ENCODE assay signal across 9 cellular contexts in the genomic region with DNA sequence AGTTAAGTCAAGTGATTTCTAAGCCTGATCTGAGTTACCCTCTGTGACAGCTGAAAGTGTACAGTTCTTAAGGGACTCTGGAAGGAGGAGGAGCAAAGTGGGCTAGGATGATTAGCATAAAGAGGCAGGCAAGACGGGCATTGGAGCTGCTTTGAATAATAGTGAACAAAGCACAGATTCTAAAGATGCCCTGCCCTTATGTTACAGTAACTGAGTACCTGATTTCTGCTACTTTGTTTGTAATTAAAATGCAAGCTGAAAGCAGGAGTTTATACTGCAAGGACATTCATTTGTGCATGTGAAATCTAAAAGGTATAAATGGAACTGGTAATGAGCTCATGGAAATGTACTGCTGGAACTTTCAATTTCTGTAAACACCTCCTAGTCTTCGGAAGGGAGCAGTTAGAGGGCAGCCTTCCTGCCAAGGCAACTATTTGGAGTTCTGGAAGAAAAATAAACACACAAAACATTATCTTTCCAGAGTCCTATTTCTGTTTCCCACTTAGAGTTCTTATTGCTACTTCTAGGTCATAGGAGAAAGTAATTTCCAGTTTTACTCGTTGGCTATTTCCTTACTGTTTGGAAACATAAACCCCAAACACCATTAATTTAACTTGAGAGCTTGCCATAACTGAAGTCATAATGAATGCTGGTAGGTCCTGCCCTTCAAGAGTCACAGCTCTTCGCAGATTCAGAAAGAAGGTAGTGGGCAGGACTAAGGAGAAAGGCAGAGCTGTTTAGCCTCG. TPM values are rescaled to one million over a fixed set of nuclear protein-coding genes. Genes with fewer than 3 reads are reported as not detected.
DNase-seq lines count a peak whose midpoint lies in the region; ATAC-seq and TF ChIP-seq lines count a peak whose summit lies in the region.
"Had no signal": no experiment of that assay in that cellular context is flagged by ENCODE, and none has a peak within 500 bp of the region (broad histone marks: within the 10 kb centered on the region; RNA-seq: fewer than 3 reads in every experiment).

A gene with protein sequence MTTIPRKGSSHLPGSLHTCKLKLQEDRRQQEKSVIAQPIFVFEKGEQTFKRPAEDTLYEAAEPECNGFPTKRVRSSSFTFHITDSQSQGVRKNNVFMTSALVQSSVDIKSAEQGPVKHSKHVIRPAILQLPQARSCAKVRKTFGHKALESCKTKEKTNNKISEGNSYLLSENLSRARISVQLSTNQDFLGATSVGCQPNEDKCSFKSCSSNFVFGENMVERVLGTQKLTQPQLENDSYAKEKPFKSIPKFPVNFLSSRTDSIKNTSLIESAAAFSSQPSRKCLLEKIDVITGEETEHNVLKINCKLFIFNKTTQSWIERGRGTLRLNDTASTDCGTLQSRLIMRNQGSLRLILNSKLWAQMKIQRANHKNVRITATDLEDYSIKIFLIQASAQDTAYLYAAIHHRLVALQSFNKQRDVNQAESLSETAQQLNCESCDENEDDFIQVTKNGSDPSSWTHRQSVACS (minus strand): TSS at position 45 of the 746 bp plus-strand sequence. CDS start 486 bp downstream, outside the sequence.

- H3K9ac ChIP-seq in neural cell (ENCODE audit: low read length): peak within 1 kb of the TSS; percentile 15

- peaks cover 10% of the 10 kb centered on the region for H3K4me1 Mint-ChIP-seq in progenitor cell of endocrine pancreas (ENCODE audit: low read depth)

- H3K27me3 Mint-ChIP-seq in progenitor cell of endocrine pancreas: peaks cover 2% of the 10 kb centered on the region

- no peaks in the 10 kb centered on the region for H3F3A ChIP-seq in neural cell (ENCODE audit: insufficient read depth, low read length, poor library complexity, severe bottlenecking)

- TF ChIP-seq RAD21 in neural cell (conservative IDR thresholded peaks at IDR 0.05): no peak

- DNase-seq in NCI-H526 (lab: John Stamatoyannopoulos, UW) (peak; percentile 53 to 69), epithelial cell of proximal tubule (ENCODE audit: low read depth) (no peak), substantia nigra (lab: John Stamatoyannopoulos, UW) (no peak), UCSD-AML1 (lab: John Stamatoyannopoulos, UW; ENCODE audit: unreplicated experiment) (no peak), progenitor cell of endocrine pancreas (ENCODE audit: low spot score, unreplicated experiment) (no peak)

- no peaks in the 10 kb centered on the region for H3K27me3 ChIP-seq in neural cell (ENCODE audit: insufficient read depth, low read depth, low read length)

- no peaks in the 10 kb centered on the region for H3K36me3 Mint-ChIP-seq in progenitor cell of endocrine pancreas (ENCODE audit: insufficient read depth)

- ATAC-seq in GM19023 (IDR thresholded peaks at IDR 0.05; ENCODE audit: unreplicated experiment): peak; percentile 65
- no peak for ATAC-seq in HG03095 (IDR thresholded peaks at IDR 0.05; ENCODE audit: unreplicated experiment)

- no peaks in the 10 kb centered on the region for H4K20me1 ChIP-seq in neural cell (ENCODE audit: insufficient read depth)

- no peaks in the 10 kb centered on the region for H3K79me2 ChIP-seq in neural cell (replicated peaks; ENCODE audit: insufficient read depth, low read length)

- peak within 1 kb of the TSS; percentile 6 for H3K4me2 ChIP-seq in neural cell (ENCODE audit: low read length)

- H3K4me3 ChIP-seq in epithelial cell of proximal tubule (ENCODE audit: low read depth, low read length) (peak within 1 kb of the TSS; percentile 38), neural cell (ENCODE audit: low read length) (peak within 1 kb of the TSS; percentile 40)

- no peak within 1 kb of the TSS for H3K4me3 Mint-ChIP-seq in progenitor cell of endocrine pancreas (ENCODE audit: low read depth)

- TF ChIP-seq CTCF in epithelial cell of proximal tubule (conservative IDR thresholded peaks at IDR 0.05; ENCODE audit: low read depth, low read length) (no peak), neural cell (IDR thresholded peaks at IDR 0.05; ENCODE audit: poor library complexity, severe bottlenecking) (no peak), progenitor cell of endocrine pancreas (IDR thresholded peaks at IDR 0.05; ENCODE audit: unreplicated experiment) (no peak)

- H3K9me2 ChIP-seq in neural cell (ENCODE audit: insufficient read depth, low read length): no peaks in the 10 kb centered on the region

- TF ChIP-seq EP300 in neural cell (conservative IDR thresholded peaks at IDR 0.05; ENCODE audit: poor library complexity, severe bottlenecking): no peak

- H3K27ac ChIP-seq in neural cell (ENCODE audit: low read length) (peak within 1 kb of the TSS; percentile 14), substantia nigra (ENCODE audit: low read depth, low read length, poor library complexity, severe bottlenecking) (no peak within 1 kb of the TSS)
- H3K27ac ChIP-seq: HL-60 had no signal

- H3K36me3 ChIP-seq in neural cell (ENCODE audit: insufficient read depth, low read length): no peaks in the 10 kb centered on the region

- no peak within 1 kb of the TSS for H2AFZ ChIP-seq in neural cell (ENCODE audit: low read depth, low read length)

- H3K27ac Mint-ChIP-seq in progenitor cell of endocrine pancreas: no peak within 1 kb of the TSS

- no peaks in the 10 kb centered on the region for H3K9me3 ChIP-seq in neural cell (ENCODE audit: low read length)

- peaks cover 3% of the 10 kb centered on the region for H3K9me3 Mint-ChIP-seq in progenitor cell of endocrine pancreas (ENCODE audit: low read depth)

TF ChIP-seq in neural cell, 6 proteins besides CTCF, POLR2A, EP300 and RAD21:
- TF ChIP-seq SMC3 (conservative IDR thresholded peaks at IDR 0.05; ENCODE audit: poor library complexity) (no peak), POLR2AphosphoS5 (IDR thresholded peaks at IDR 0.05) (no peak), MXI1 (conservative IDR thresholded peaks at IDR 0.05; ENCODE audit: poor library complexity, severe bottlenecking) (no peak), TAF1 (IDR thresholded peaks at IDR 0.05; ENCODE audit: low read depth) (no peak), EZH2 (IDR thresholded peaks at IDR 0.05; ENCODE audit: borderline replicate concordance, insufficient read depth, low read length, poor library complexity, severe bottlenecking) (no peak)
- TF ChIP-seq, protein P1, sequence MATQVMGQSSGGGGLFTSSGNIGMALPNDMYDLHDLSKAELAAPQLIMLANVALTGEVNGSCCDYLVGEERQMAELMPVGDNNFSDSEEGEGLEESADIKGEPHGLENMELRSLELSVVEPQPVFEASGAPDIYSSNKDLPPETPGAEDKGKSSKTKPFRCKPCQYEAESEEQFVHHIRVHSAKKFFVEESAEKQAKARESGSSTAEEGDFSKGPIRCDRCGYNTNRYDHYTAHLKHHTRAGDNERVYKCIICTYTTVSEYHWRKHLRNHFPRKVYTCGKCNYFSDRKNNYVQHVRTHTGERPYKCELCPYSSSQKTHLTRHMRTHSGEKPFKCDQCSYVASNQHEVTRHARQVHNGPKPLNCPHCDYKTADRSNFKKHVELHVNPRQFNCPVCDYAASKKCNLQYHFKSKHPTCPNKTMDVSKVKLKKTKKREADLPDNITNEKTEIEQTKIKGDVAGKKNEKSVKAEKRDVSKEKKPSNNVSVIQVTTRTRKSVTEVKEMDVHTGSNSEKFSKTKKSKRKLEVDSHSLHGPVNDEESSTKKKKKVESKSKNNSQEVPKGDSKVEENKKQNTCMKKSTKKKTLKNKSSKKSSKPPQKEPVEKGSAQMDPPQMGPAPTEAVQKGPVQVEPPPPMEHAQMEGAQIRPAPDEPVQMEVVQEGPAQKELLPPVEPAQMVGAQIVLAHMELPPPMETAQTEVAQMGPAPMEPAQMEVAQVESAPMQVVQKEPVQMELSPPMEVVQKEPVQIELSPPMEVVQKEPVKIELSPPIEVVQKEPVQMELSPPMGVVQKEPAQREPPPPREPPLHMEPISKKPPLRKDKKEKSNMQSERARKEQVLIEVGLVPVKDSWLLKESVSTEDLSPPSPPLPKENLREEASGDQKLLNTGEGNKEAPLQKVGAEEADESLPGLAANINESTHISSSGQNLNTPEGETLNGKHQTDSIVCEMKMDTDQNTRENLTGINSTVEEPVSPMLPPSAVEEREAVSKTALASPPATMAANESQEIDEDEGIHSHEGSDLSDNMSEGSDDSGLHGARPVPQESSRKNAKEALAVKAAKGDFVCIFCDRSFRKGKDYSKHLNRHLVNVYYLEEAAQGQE (IDR thresholded peaks at IDR 0.05; ENCODE audit: borderline replicate concordance): no peak

RNA-seq across cellular contexts. Expression of the gene that starts here (rescaled TPM):
- total RNA-seq in epithelial cell of proximal tubule: not detected in 2 replicates
- polyA plus RNA-seq in neural cell: 2.2 and 2.5 TPM in 2 replicates
- polyA minus RNA-seq in neural cell: 3.7 and 3.9 TPM in 2 replicates
- total RNA-seq in progenitor cell of endocrine pancreas: not detected in 2 replicates

Comparison
In these comparisons a context has a peak if more than half of its experiments do, and no peak if none do; other contexts are left out.
1. DNase-seq: peak in NCI-H526 (2 of 2); none in epithelial cell of proximal tubule (single experiment), substantia nigra (0 of 49), UCSD-AML1 (single experiment) and progenitor cell of endocrine pancreas (single experiment).